8 cellular contexts compared by ENCODE assay signal in genomic region chr12:57852195-57852594, GRCh38. TPM values are rescaled to one million over a fixed set of nuclear protein-coding genes. Genes with fewer than 3 reads are reported as not detected.
DNase-seq lines count a peak whose midpoint lies in the region; ATAC-seq and TF ChIP-seq lines count a peak whose summit lies in the region.

No MANE protein-coding gene starts in this region.

- no peaks in the 10 kb centered on the region for H3K9me3 Mint-ChIP-seq in MCF 10A (ENCODE audit: unreplicated experiment)

- no peak for TF ChIP-seq RAD21 in neural cell (conservative IDR thresholded peaks at IDR 0.05)

- no peak for DNase-seq in breast epithelium (ENCODE audit: low spot score in 2 of 2)
- DNase-seq in MCF 10A (ENCODE audit: unreplicated experiment), result no peak
- DNase-seq in Right ventricle myocardium superior, result peak; percentile 73
- no peak for DNase-seq in uterus

- no peaks in the 10 kb centered on the region for H3F3A ChIP-seq in neural cell (ENCODE audit: insufficient read depth, low read length, poor library complexity, severe bottlenecking)

- H3K9me3 ChIP-seq in breast epithelium, result no peaks in the 10 kb centered on the region
- no peaks in the 10 kb centered on the region for H3K9me3 ChIP-seq in neural cell (ENCODE audit: low read length)
- no peaks in the 10 kb centered on the region for H3K9me3 ChIP-seq in uterus

- TF ChIP-seq EP300 in neural cell (conservative IDR thresholded peaks at IDR 0.05; ENCODE audit: poor library complexity, severe bottlenecking), result no peak

- no TSS peak for BruUV-seq in MCF 10A (replicated peaks; lab: Mats Ljungman, UMichigan)

- TF ChIP-seq POLR2A in breast epithelium (IDR thresholded peaks at IDR 0.05), result no peak
- TF ChIP-seq POLR2A in uterus (IDR thresholded peaks at IDR 0.05), result no peak

- no peaks in the 10 kb centered on the region for H3K79me2 ChIP-seq in neural cell (replicated peaks; ENCODE audit: insufficient read depth, low read length)

- ATAC-seq in Right ventricle myocardium superior (ENCODE audit: poor library complexity) (peak; percentile 74), HG03139 (IDR thresholded peaks at IDR 0.05; ENCODE audit: unreplicated experiment) (no peak), HG03520 (IDR thresholded peaks at IDR 0.05; ENCODE audit: unreplicated experiment) (no peak), GM21360 (IDR thresholded peaks at IDR 0.05; ENCODE audit: unreplicated experiment) (no peak)

- no peak overlapping the region for H3K27ac Mint-ChIP-seq in MCF 10A (ENCODE audit: low read depth, unreplicated experiment)

- H3K4me3 ChIP-seq in breast epithelium (peak overlapping the region; percentile 25 to 64 (median 46)), neural cell (ENCODE audit: low read length) (peak overlapping the region; percentile 50), uterus (peak overlapping the region; percentile 26 to 36)

- H4K20me1 ChIP-seq in neural cell (ENCODE audit: insufficient read depth), result no peaks in the 10 kb centered on the region

- intact Hi-C loops in breast epithelium (cut with DNase I; ENCODE audit: low total_unique reads), result no loop called here
- intact Hi-C loops in MCF 10A (cut with micrococcal nuclease), result no loop called here
- intact Hi-C loops in Right ventricle myocardium superior (cut with DNase I), result no loop called here
- intact Hi-C loops in uterus (cut with DNase I; ENCODE audit: low total_unique reads), result no loop called here

- H3K36me3 Mint-ChIP-seq in MCF 10A (ENCODE audit: insufficient read depth, unreplicated experiment), result peaks cover 4% of the 10 kb centered on the region

- H3K9ac ChIP-seq in neural cell (ENCODE audit: low read length), result no peak overlapping the region

- no peak overlapping the region for H3K4me2 ChIP-seq in neural cell (ENCODE audit: low read length)

- POLR2A ChIA-PET in MCF 10A (lab: Yijun Ruan, JAX), result interaction anchor here (1.5 to 3.0 kb wide), 3 partner anchors 10 to 37 kb away, joined by 6 to 10 read pairs (median 8); no protein-coding TSS in a partner anchor

- CTCF ChIA-PET in MCF 10A (lab: Yijun Ruan, JAX), result interaction anchor here (0.5 kb wide), 1 partner anchor 53 kb away, joined by 4 read pairs; no protein-coding TSS in a partner anchor

- no peak overlapping the region for H3K4me3 Mint-ChIP-seq in MCF 10A (ENCODE audit: unreplicated experiment)

- peak overlapping the region; percentile 17 to 78 for H3K27ac ChIP-seq in breast epithelium
- H3K27ac ChIP-seq in neural cell (ENCODE audit: low read length), result no peak overlapping the region
- H3K27ac ChIP-seq in uterus, result peak overlapping the region; percentile 89 to 100

- H3K36me3 ChIP-seq in breast epithelium (no peaks in the 10 kb centered on the region), neural cell (ENCODE audit: insufficient read depth, low read length) (no peaks in the 10 kb centered on the region), uterus (no peaks in the 10 kb centered on the region)

- TF ChIP-seq CTCF in breast epithelium (IDR thresholded peaks at IDR 0.05), result no peak
- TF ChIP-seq CTCF in MCF 10A (IDR thresholded peaks at IDR 0.05; ENCODE audit: unreplicated experiment), result no peak
- TF ChIP-seq CTCF in neural cell (IDR thresholded peaks at IDR 0.05; ENCODE audit: poor library complexity, severe bottlenecking), result no peak
- TF ChIP-seq CTCF in uterus (IDR thresholded peaks at IDR 0.05), result no peak

- H3K27me3 ChIP-seq in breast epithelium (no peaks in the 10 kb centered on the region), neural cell (ENCODE audit: insufficient read depth, low read depth, low read length) (no peaks in the 10 kb centered on the region), uterus (no peaks in the 10 kb centered on the region)

- H3K9me2 ChIP-seq in neural cell (ENCODE audit: insufficient read depth, low read length), result no peaks in the 10 kb centered on the region

- peaks cover 16% of the 10 kb centered on the region for H3K27me3 Mint-ChIP-seq in MCF 10A (ENCODE audit: insufficient read depth, unreplicated experiment)

- H3K4me1 Mint-ChIP-seq in MCF 10A (ENCODE audit: insufficient read depth, unreplicated experiment), result no peaks in the 10 kb centered on the region

- H2AFZ ChIP-seq in neural cell (ENCODE audit: low read depth, low read length), result no peak overlapping the region

- H3K4me1 ChIP-seq in breast epithelium (peaks cover 0 to 5% of the 10 kb centered on the region in 2 donors), uterus (peaks cover 0 to 4% of the 10 kb centered on the region in 2 donors)

TF ChIP-seq in neural cell, 6 proteins besides CTCF, POLR2A, EP300 and RAD21:
- TF ChIP-seq TAF1 (IDR thresholded peaks at IDR 0.05; ENCODE audit: low read depth) (no peak), EZH2 (IDR thresholded peaks at IDR 0.05; ENCODE audit: borderline replicate concordance, insufficient read depth, low read length, poor library complexity, severe bottlenecking) (no peak), REST (IDR thresholded peaks at IDR 0.05; ENCODE audit: borderline replicate concordance) (no peak), MXI1 (conservative IDR thresholded peaks at IDR 0.05; ENCODE audit: poor library complexity, severe bottlenecking) (no peak), POLR2AphosphoS5 (IDR thresholded peaks at IDR 0.05) (no peak)

RNA-seq across cellular contexts. Expression of gene CTDSP2, which starts 5.7 kb away (rescaled TPM):
- total RNA-seq in breast epithelium (100 to 1,000 TPM; 144 to 175 (median 167) TPM), MCF 10A (2022) (73.4 and 76.5 TPM in 2 replicates), Right ventricle myocardium superior (99.5 TPM), uterus (100 to 1,000 TPM in 2 of 4 donors, 10 to 100 TPM in 2; 66.2 to 212 (median 90.9) TPM)
- 22.7 and 23.6 TPM in 2 replicates for polyA plus RNA-seq in neural cell
- 26.3 and 27.7 TPM in 2 replicates for polyA minus RNA-seq in neural cell

RNA-seq across cellular contexts. Expression of gene AVIL, which starts 33.7 kb away (rescaled TPM):
- total RNA-seq in breast epithelium (10 to 100 TPM in 1 of 3 donors, 1 to 10 TPM in 2; 3.8 to 17.7 (median 8.8) TPM), MCF 10A (2022) (1.7 and 1.9 TPM in 2 replicates), Right ventricle myocardium superior (2.1 TPM), uterus (10 to 100 TPM in 1 of 4 donors, 1 to 10 TPM in 2, not detected in 1; 4.4 to 21.8 (median 5.1) TPM)
- polyA plus RNA-seq in neural cell, result 2.7 and 4.9 TPM in 2 replicates
- 0.97 and 1.6 TPM in 2 replicates for polyA minus RNA-seq in neural cell
